Comparison of ENCODE assay signal across 27 cellular contexts in the genomic region with DNA sequence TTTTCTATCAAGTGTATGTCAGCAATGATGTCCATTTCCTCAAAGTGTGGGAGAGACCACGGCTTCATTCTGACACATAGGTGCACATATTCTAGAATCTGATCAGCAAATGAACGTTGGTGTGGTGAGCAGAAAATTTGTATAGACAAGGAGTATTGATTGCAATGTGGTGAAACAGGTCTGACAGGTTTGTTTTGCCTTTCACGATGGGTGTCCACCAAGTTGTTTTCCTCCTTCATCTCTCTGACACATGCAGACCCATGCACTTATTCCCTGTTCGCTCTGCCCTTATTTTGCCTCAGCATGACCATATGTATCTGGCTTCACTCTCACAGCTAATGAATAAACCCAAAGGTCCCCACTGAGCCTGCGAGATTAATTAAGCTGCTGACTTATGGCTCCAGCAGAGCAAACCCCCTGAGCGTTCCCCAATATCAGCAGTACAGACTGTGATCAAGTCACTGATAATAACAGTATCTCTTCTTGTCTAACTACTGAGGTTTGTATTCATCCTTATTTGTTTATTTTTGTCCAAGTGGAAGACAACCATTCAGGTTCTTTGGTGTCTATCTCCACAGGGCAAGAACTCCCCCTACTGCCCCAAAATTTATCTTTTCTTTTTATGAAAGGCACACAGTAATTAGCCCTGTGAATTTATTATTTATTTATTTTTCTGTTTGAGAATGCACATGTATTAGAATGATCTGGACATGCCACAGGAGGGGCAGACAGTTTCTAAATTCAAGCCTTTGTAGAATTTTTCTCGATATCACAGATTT.
DNase-seq lines count a peak whose midpoint lies in the region; ATAC-seq and TF ChIP-seq lines count a peak whose summit lies in the region.
"Had no signal": no experiment of that assay in that cellular context is flagged by ENCODE, and none has a peak within 500 bp of the region (broad histone marks: within the 10 kb centered on the region; RNA-seq: fewer than 3 reads in every experiment).

No MANE protein-coding gene starts in this region.

- no peaks in the 10 kb centered on the region for H3K79me2 ChIP-seq in parathyroid adenoma

- ATAC-seq in GM21360 (IDR thresholded peaks at IDR 0.05; ENCODE audit: unreplicated experiment), result no peak
- ATAC-seq: HepG2; naive thymus-derived CD8-positive, alpha-beta T cell had no signal

- H3K9ac ChIP-seq in parathyroid adenoma, result no peak overlapping the region
- H3K9ac ChIP-seq: SK-N-SH had no signal

- no peaks in the 10 kb centered on the region for H3K36me3 ChIP-seq in parathyroid adenoma (ENCODE audit: control insufficient read depth, insufficient read depth, low read length)
- H3K36me3 ChIP-seq in esophagus squamous epithelium, result no peaks in the 10 kb centered on the region
- H3K36me3 ChIP-seq: BE2C, brain microvascular endothelial cell, tibial artery had no signal

- no peaks in the 10 kb centered on the region for H3K9me3 ChIP-seq in parathyroid adenoma (ENCODE audit: control insufficient read depth, low read length)
- peaks cover 0 to 7% (median 0%) of the 10 kb centered on the region in 3 donors for H3K9me3 ChIP-seq in esophagus squamous epithelium
- H3K9me3 ChIP-seq: BE2C, SK-N-SH, tibial artery had no signal

- intact Hi-C loops in esophagus squamous epithelium (cut with DNase I), result no loop called here

- H3K4me3 ChIP-seq in LNCaP clone FGC (ENCODE audit: low read depth, low read length) (no peak overlapping the region), parathyroid adenoma (ENCODE audit: low read depth, low read length) (peak overlapping the region; percentile 34), esophagus squamous epithelium (no peak overlapping the region)
- H3K4me3 ChIP-seq: skin epidermis, tibial artery had no signal

- peak overlapping the region; percentile 18 for H3K4me2 ChIP-seq in parathyroid adenoma (ENCODE audit: low read length)
- H3K4me2 ChIP-seq: SK-N-SH had no signal

- TF ChIP-seq CTCF in LNCaP clone FGC (IDR thresholded peaks at IDR 0.05; ENCODE audit: control insufficient read depth, extremely low read depth, insufficient read depth) (peak; percentile 45), parathyroid adenoma (IDR thresholded peaks at IDR 0.05) (no peak), esophagus squamous epithelium (IDR thresholded peaks at IDR 0.05) (no peak)

- no peak for TF ChIP-seq POLR2A in esophagus squamous epithelium (IDR thresholded peaks at IDR 0.05)

- H3K27me3 ChIP-seq in parathyroid adenoma (ENCODE audit: control insufficient read depth, insufficient read depth, low read length) (no peaks in the 10 kb centered on the region), esophagus squamous epithelium (no peaks in the 10 kb centered on the region)
- H3K27me3 ChIP-seq: BE2C, brain microvascular endothelial cell, tibial artery had no signal

- no peaks in the 10 kb centered on the region for H3K4me1 ChIP-seq in parathyroid adenoma
- H3K4me1 ChIP-seq in esophagus squamous epithelium, result peaks cover 0 to 8% (median 0%) of the 10 kb centered on the region in 3 donors
- H3K4me1 ChIP-seq: BE2C, tibial artery had no signal

- H2AFZ ChIP-seq in parathyroid adenoma, result no peak overlapping the region

- 57% methylated on average over 6 of the region's 7 CpGs; no CpG with 5 or more reads in 1 of the 2 donors for WGBS in esophagus squamous epithelium, 2 donors

- DNase-seq in EH (ENCODE audit: low read depth), result peak; percentile 21
- peak; percentile 23 for DNase-seq in LNCaP clone FGC (ENCODE audit: low read depth)
- DNase-seq in cerebellum (ENCODE audit: low spot score), result peak; percentile 23
- no peak for DNase-seq in esophagus squamous epithelium (lab: John Stamatoyannopoulos, UW)
- no peak for DNase-seq in stimulated activated CD4-positive, alpha-beta T cell treated with anti-CD3 and anti-CD28 coated beads, Interleukin-2, amount 100 ng/mL, for 24 hours
- DNase-seq: activated CD4-positive, alpha-beta memory T cell treated with anti-CD3 and anti-CD28 coated beads, Interleukin-2, amount 10 ng/mL, durations not matched to agents 7 days and 5 days; activated CD4-positive, CD25-positive, alpha-beta regulatory T cell treated with anti-CD3 and anti-CD28 coated beads, Interleukin-2, amount 50 U/mL, for 72 hours; activated CD8-positive, alpha-beta memory T cell treated with anti-CD3 and anti-CD28 coated beads, Interleukin-2, amount 50 U/mL, for 48 hours; activated naive CD4-positive, alpha-beta T cell treated with anti-CD3 and anti-CD28 coated beads, Interleukin-2, amount 50 U/mL, for 16 hours; amniotic stem cell; BE2C; brain microvascular endothelial cell; cortex of kidney; endodermal cell; Karpas-422; midbrain; naive thymus-derived CD8-positive, alpha-beta T cell; NCI-H1694 treated with DMSO at 0.1 percent for 48 hours; NCI-H226; NCI-H774; occipital lobe; SK-N-SH; tibial artery had no signal

- H3K27ac ChIP-seq in parathyroid adenoma (no peak overlapping the region), esophagus squamous epithelium (no peak overlapping the region)
- H3K27ac ChIP-seq: brain microvascular endothelial cell, skin epidermis, tibial artery had no signal

Comparison
In these comparisons a context has a peak if more than half of its experiments do, and no peak if none do; other contexts are left out.
1. DNase-seq: peak in EH (single experiment), LNCaP clone FGC (single experiment) and cerebellum (single experiment); none in esophagus squamous epithelium (single experiment) and stimulated activated CD4-positive, alpha-beta T cell treated with anti-CD3 and anti-CD28 coated beads, Interleukin-2, amount 100 ng/mL, for 24 hours (0 of 2).